Comparison of ENCODE assay signal across 8 cellular contexts in the genomic region with DNA sequence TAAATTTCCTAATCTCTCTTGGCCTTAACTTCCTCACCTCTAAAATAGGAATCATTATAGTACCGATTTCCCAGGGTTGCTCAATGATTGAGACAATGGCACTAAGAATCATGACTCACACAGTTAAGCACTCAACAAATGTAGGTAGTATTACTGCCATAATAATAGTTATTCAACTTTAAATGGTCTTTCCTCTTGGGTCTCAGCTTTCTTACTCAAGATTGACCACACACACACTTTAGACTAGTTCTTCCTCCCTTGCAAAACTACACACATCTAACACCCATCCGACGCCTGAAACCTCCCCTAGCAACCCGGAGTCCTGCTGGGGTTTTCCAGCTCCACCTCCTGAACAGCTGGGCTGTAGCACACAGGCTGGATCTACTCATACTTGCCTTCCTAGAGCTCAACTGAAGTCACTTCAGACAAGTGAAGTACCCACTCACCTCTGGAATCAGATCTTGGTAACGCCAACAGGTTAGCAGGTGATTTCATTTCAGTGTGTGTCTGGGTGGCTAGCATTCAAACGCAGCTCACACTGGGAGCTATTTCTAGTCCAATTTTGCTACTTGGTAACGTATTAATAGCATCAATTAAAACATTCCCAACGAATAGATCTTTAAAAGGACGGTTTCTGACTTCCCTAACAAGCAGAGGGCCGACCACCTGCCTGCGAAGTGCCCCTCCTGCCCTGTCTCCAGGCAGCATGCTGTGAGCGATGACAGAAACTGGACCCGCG. TPM values are rescaled to one million over a fixed set of nuclear protein-coding genes. Genes with fewer than 3 reads are reported as not detected.
A peak's percentile ranks its signal among the peaks of the same experiment; 100 is the strongest.
DNase-seq lines count a peak whose midpoint lies in the region; ATAC-seq and TF ChIP-seq lines count a peak whose summit lies in the region.

No MANE protein-coding gene starts in this region.

- H3K27ac ChIP-seq in left ventricle myocardium inferior (replicated peaks) = peak overlapping the region; percentile 92

- POLR2A ChIA-PET in activated B cell treated with CpG ODN at 0.5 μM for 24 hours (lab: Charles Lee) = interaction anchor here (0.9 to 5.9 kb wide), 4 partner anchors 32 to 85 kb away, joined by 3 to 34 read pairs (median 4); no protein-coding TSS in a partner anchor

- H3K4me1 ChIP-seq in left ventricle myocardium inferior (peaks cover 29% of the 10 kb centered on the region), mononuclear cell (ENCODE audit: insufficient read depth, low read length) (peaks cover 66% of the 10 kb centered on the region)

- peak; percentile 38 for ATAC-seq in HG02763 (IDR thresholded peaks at IDR 0.05; ENCODE audit: unreplicated experiment)
- peak; percentile 4 for ATAC-seq in activated B cell treated with CpG ODN at 0.5 μM for 24 hours (ENCODE audit: low read depth)
- peak; percentile 76 for ATAC-seq in stimulated activated effector memory CD8-positive, alpha-beta T cell treated with anti-CD3 and anti-CD28 coated beads, Interleukin-12 subunit alpha, Interleukin-12 subunit beta, amount 100 ng/mL, for 72 hours

- H3K9me3 ChIP-seq in left ventricle myocardium inferior (replicated peaks) (no peaks in the 10 kb centered on the region), mononuclear cell (ENCODE audit: low read depth, low read length) (no peaks in the 10 kb centered on the region)

- peak overlapping the region; percentile 77 for H3K27ac Mint-ChIP-seq in activated B cell treated with CpG ODN at 0.5 μM for 24 hours
- H3K27ac Mint-ChIP-seq in stimulated activated effector memory CD8-positive, alpha-beta T cell treated with anti-CD3 and anti-CD28 coated beads, Interleukin-12 subunit alpha, Interleukin-12 subunit beta, amount 100 ng/mL, for 72 hours = peak overlapping the region; percentile 29

- H3K36me3 Mint-ChIP-seq in activated B cell treated with CpG ODN at 0.5 μM for 24 hours (ENCODE audit: low read depth) = peaks cover 3% of the 10 kb centered on the region
- H3K36me3 Mint-ChIP-seq in stimulated activated effector memory CD8-positive, alpha-beta T cell treated with anti-CD3 and anti-CD28 coated beads, Interleukin-12 subunit alpha, Interleukin-12 subunit beta, amount 100 ng/mL, for 72 hours = peaks cover 28% of the 10 kb centered on the region

- H3K27me3 ChIP-seq in left ventricle myocardium inferior (ENCODE audit: low read depth) = no peaks in the 10 kb centered on the region
- H3K27me3 ChIP-seq in mononuclear cell (ENCODE audit: insufficient read depth, low read length) = no peaks in the 10 kb centered on the region

- no peaks in the 10 kb centered on the region for H3K9me3 Mint-ChIP-seq in activated B cell treated with CpG ODN at 0.5 μM for 24 hours
- H3K9me3 Mint-ChIP-seq in stimulated activated effector memory CD8-positive, alpha-beta T cell treated with anti-CD3 and anti-CD28 coated beads, Interleukin-12 subunit alpha, Interleukin-12 subunit beta, amount 100 ng/mL, for 72 hours = no peaks in the 10 kb centered on the region

- H3K4me3 Mint-ChIP-seq in activated B cell treated with CpG ODN at 0.5 μM for 24 hours = peak overlapping the region; percentile 84
- H3K4me3 Mint-ChIP-seq in stimulated activated effector memory CD8-positive, alpha-beta T cell treated with anti-CD3 and anti-CD28 coated beads, Interleukin-12 subunit alpha, Interleukin-12 subunit beta, amount 100 ng/mL, for 72 hours = peak overlapping the region; percentile 70

- intact Hi-C loops in left ventricle myocardium inferior (cut with micrococcal nuclease) = no loop called here
- intact Hi-C loops in cardiac septum (cut with DNase I) = loop anchor here (2.0 to 5.0 kb wide), 2 partner anchors 32 to 76 kb away; no protein-coding TSS in a partner anchor
- intact Hi-C loops in activated B cell treated with CpG ODN at 0.5 μM for 24 hours (cut with micrococcal nuclease) = loop anchor here (2.0 to 10.0 kb wide), 5 partner anchors 16 to 1216 kb away; a partner anchor contains a TSS

- H3K36me3 ChIP-seq in left ventricle myocardium inferior = no peaks in the 10 kb centered on the region

- TF ChIP-seq CTCF in left ventricle myocardium inferior (IDR thresholded peaks at IDR 0.05; ENCODE audit: borderline replicate concordance) (no peak), activated B cell treated with CpG ODN at 0.5 μM for 24 hours (IDR thresholded peaks at IDR 0.05) (no peak)

- no peaks in the 10 kb centered on the region for H3K27me3 Mint-ChIP-seq in activated B cell treated with CpG ODN at 0.5 μM for 24 hours

- DNase-seq in left ventricle myocardium inferior (no peak), cardiac septum (ENCODE audit: low spot score) (no peak), NCI-H1417 treated with DMSO at 0.1 percent for 48 hours (lab: John Stamatoyannopoulos, UW) (peak; percentile 18), activated B cell treated with CpG ODN at 0.5 μM for 24 hours (peak; percentile 21), dermis blood vessel endothelial cell (peak; percentile 71)
- DNase-seq in stimulated activated effector memory CD8-positive, alpha-beta T cell treated with anti-CD3 and anti-CD28 coated beads, Interleukin-12 subunit alpha, Interleukin-12 subunit beta, amount 100 ng/mL, for 72 hours (ENCODE audit: low spot score in 2 of 2) = peak; percentile 21 to 74

- CTCF ChIA-PET in activated B cell treated with CpG ODN at 0.5 μM for 24 hours (lab: Charles Lee) = interaction anchor here (1.1 to 1.2 kb wide), 2 partner anchors 18 to 89 kb away, joined by 3 to 4 read pairs; no protein-coding TSS in a partner anchor

- H3K4me1 Mint-ChIP-seq in activated B cell treated with CpG ODN at 0.5 μM for 24 hours = peaks cover 54% of the 10 kb centered on the region
- H3K4me1 Mint-ChIP-seq in stimulated activated effector memory CD8-positive, alpha-beta T cell treated with anti-CD3 and anti-CD28 coated beads, Interleukin-12 subunit alpha, Interleukin-12 subunit beta, amount 100 ng/mL, for 72 hours = peaks cover 53% of the 10 kb centered on the region

- H3K4me3 ChIP-seq in left ventricle myocardium inferior = peak overlapping the region; percentile 99
- peak overlapping the region; percentile 73 for H3K4me3 ChIP-seq in mononuclear cell (ENCODE audit: low read length)

RNA-seq across cellular contexts. Expression of a gene that starts 1.2 kb away (rescaled TPM):
- 26.7 TPM for total RNA-seq in left ventricle myocardium inferior
- total RNA-seq in cardiac septum = 23.3 TPM
- 20.0 and 24.2 TPM in 2 replicates for total RNA-seq in activated B cell treated with CpG ODN at 0.5 μM for 24 hours
- 39.5 and 46.9 TPM in 2 replicates for total RNA-seq in dermis blood vessel endothelial cell
- 96.9 TPM for total RNA-seq in mononuclear cell

Comparison
In these comparisons a context has a peak if more than half of its experiments do, and no peak if none do; other contexts are left out.
1. DNase-seq: peak in NCI-H1417 treated with DMSO at 0.1 percent for 48 hours (single experiment), activated B cell treated with CpG ODN at 0.5 μM for 24 hours (single experiment), dermis blood vessel endothelial cell (single experiment) and stimulated activated effector memory CD8-positive, alpha-beta T cell treated with anti-CD3 and anti-CD28 coated beads, Interleukin-12 subunit alpha, Interleukin-12 subunit beta, amount 100 ng/mL, for 72 hours (2 of 2); none in left ventricle myocardium inferior (single experiment) and cardiac septum (single experiment).
2. ATAC-seq: peak in every context shown above with its lines; median percentile 76 in stimulated activated effector memory CD8-positive, alpha-beta T cell treated with anti-CD3 and anti-CD28 coated beads, Interleukin-12 subunit alpha, Interleukin-12 subunit beta, amount 100 ng/mL, for 72 hours; 38 in HG02763; 4 in activated B cell treated with CpG ODN at 0.5 μM for 24 hours.